ENCODE assay signal across 18 cellular contexts in genomic region chr1:36866168-36866814, GRCh38.
"Had no signal": no experiment of that assay in that cellular context is flagged by ENCODE, and none has a peak within 500 bp of the region (broad histone marks: within the 10 kb centered on the region; RNA-seq: fewer than 3 reads in every experiment).

No MANE protein-coding gene starts in this region.

- DNase-seq: activated CD4-positive, alpha-beta T cell treated with anti-CD3 and anti-CD28 coated beads, Interleukin-2, amount 50 U/mL, for 1 hour; activated CD4-positive, CD25-positive, alpha-beta regulatory T cell treated with anti-CD3 and anti-CD28 coated beads, Interleukin-2, amount 50 U/mL, for 72 hours; activated CD8-positive, alpha-beta memory T cell treated with anti-CD3 and anti-CD28 coated beads, Interleukin-2, amount 50 U/mL, for 4 hours; activated naive CD4-positive, alpha-beta T cell treated with anti-CD3 and anti-CD28 coated beads, Interleukin-2, amount 10 ng/mL, durations not matched to agents 7 days and 5 days; activated T-cell treated with anti-CD3 and anti-CD28 coated beads, Interleukin-2, amount 50 U/mL, for 4 hours; effector memory CD4-positive, alpha-beta T cell; foreskin keratinocyte; glutamatergic neuron; kidney glomerular epithelial cell; naive thymus-derived CD8-positive, alpha-beta T cell; ovary; psoas muscle; stimulated activated CD4-positive, alpha-beta T cell treated with anti-CD3 and anti-CD28 coated beads, Interleukin-12 subunit alpha, Interleukin-12 subunit beta, amount 100 ng/mL, for 4 hours; stimulated activated CD4-positive, alpha-beta T cell treated with anti-CD3 and anti-CD28 coated beads, Interleukin-1b, Interleukin-23, amount 100 ng/mL, for 48 hours; stimulated activated CD8-positive, alpha-beta memory T cell treated with anti-CD3 and anti-CD28 coated beads, Interleukin-4, amount 100 ng/mL, for 48 hours; stimulated activated naive CD4-positive, alpha-beta T cell; T-helper 17 cell had no signal

- H3K4me3 ChIP-seq: ovary, psoas muscle had no signal

- H3K4me1 ChIP-seq: foreskin keratinocyte, psoas muscle had no signal

- H3K9me3 ChIP-seq: ovary, psoas muscle had no signal

- H3K36me3 ChIP-seq: ovary had no signal

- H3K27ac ChIP-seq: foreskin keratinocyte, ovary, psoas muscle, VCaP had no signal

- H3K27me3 ChIP-seq: foreskin keratinocyte, ovary had no signal

- ATAC-seq: activated T-cell treated with anti-CD3 and anti-CD28 coated beads, Interleukin-2, amount 50 U/mL, for 4 hours; foreskin keratinocyte; naive thymus-derived CD8-positive, alpha-beta T cell; psoas muscle; T-helper 17 cell had no signal
